33 cellular contexts compared by ENCODE assay signal in genomic region chr12:30953257-30953656, GRCh38. TPM values are rescaled to one million over a fixed set of nuclear protein-coding genes. Genes with fewer than 3 reads are reported as not detected.
A peak's percentile ranks its signal among the peaks of the same experiment; 100 is the strongest.
DNase-seq lines count a peak whose midpoint lies in the region; ATAC-seq and TF ChIP-seq lines count a peak whose summit lies in the region.
"Had no signal": no experiment of that assay in that cellular context is flagged by ENCODE, and none has a peak within 500 bp of the region (broad histone marks: within the 10 kb centered on the region; RNA-seq: fewer than 3 reads in every experiment).

No MANE protein-coding gene starts in this region.

- peak overlapping the region; percentile 83 for H3K27ac ChIP-seq in angular gyrus (ENCODE audit: low read depth, low read length)
- no peak overlapping the region for H3K27ac ChIP-seq in ovary
- H3K27ac ChIP-seq: 22Rv1, body of pancreas, heart left ventricle, lower lobe of right lung, pancreas, upper lobe of left lung, WERI-Rb-1 had no signal

- no peak for TF ChIP-seq EP300 in ovary (IDR thresholded peaks at IDR 0.05)

- no peaks in the 10 kb centered on the region for H3K27me3 ChIP-seq in ovary
- H3K27me3 ChIP-seq: body of pancreas, heart left ventricle, pancreas, SJCRH30, upper lobe of left lung had no signal

- peaks cover 20% of the 10 kb centered on the region for H3K4me1 Mint-ChIP-seq in neural crest cell
- H3K4me1 Mint-ChIP-seq: CD4-positive, CD25-positive, alpha-beta regulatory T cell; IgD-negative memory B cell; nephron had no signal

- H3K27ac Mint-ChIP-seq in neural crest cell (ENCODE audit: unreplicated experiment) = peak overlapping the region; percentile 68
- H3K27ac Mint-ChIP-seq: activated CD4-positive, alpha-beta T cell treated with anti-CD3 and anti-CD28 coated beads, Interleukin-2, amount 10 ng/mL, durations not matched to agents 24 days and 14 days; IgD-negative memory B cell; nephron had no signal

- no peaks in the 10 kb centered on the region for H3K4me1 ChIP-seq in ovary (ENCODE audit: insufficient read depth)
- H3K4me1 ChIP-seq: body of pancreas, lower lobe of right lung, pancreas, upper lobe of left lung had no signal

- H3K9me3 ChIP-seq in ovary = no peaks in the 10 kb centered on the region
- H3K9me3 ChIP-seq: body of pancreas, lower lobe of right lung, mucosa of descending colon, pancreas, SJCRH30, upper lobe of left lung had no signal

- DNase-seq in DMS153 (lab: John Stamatoyannopoulos, UW) (peak; percentile 12), DMS153 treated with DMSO at 0.1 percent for 48 hours (lab: John Stamatoyannopoulos, UW; ENCODE audit: unreplicated experiment) (no peak), GM12865 (ENCODE audit: low read depth) (peak; percentile 26), neural crest cell (ENCODE audit: low read depth, low spot score) (no peak), ovary (no peak)
- no peak for DNase-seq in stimulated activated CD4-positive, alpha-beta T cell treated with anti-CD3 and anti-CD28 coated beads, Interleukin-4, amount 100 ng/mL, for 24 hours
- DNase-seq: activated CD4-positive, alpha-beta T cell treated with anti-CD3 and anti-CD28 coated beads, Interleukin-2, amount 10 ng/mL, durations not matched to agents 24 days and 14 days; activated naive CD4-positive, alpha-beta T cell treated with Interleukin-2 at 50 U/mL for 16 hours; activated T-cell treated with anti-CD3 and anti-CD28 coated beads, Interleukin-2, amount 50 U/mL, for 48 hours; body of pancreas; CD4-positive, CD25-positive, alpha-beta regulatory T cell; effector CD4-positive, alpha-beta T cell; erythroblast; foreskin fibroblast; H7; heart left ventricle; lower lobe of right lung; mucosa of descending colon; NCI-H1092 treated with DMSO at 0.1 percent for 48 hours; NCI-H2081; pancreas; SJCRH30; small intestine; T1000; upper lobe of left lung; WERI-Rb-1 had no signal

- H3K36me3 ChIP-seq in ovary = no peaks in the 10 kb centered on the region
- H3K36me3 ChIP-seq: heart left ventricle, lower lobe of right lung, pancreas, SJCRH30, upper lobe of left lung had no signal

- peaks cover 14% of the 10 kb centered on the region for H3K36me3 Mint-ChIP-seq in neural crest cell (ENCODE audit: low read depth)
- H3K36me3 Mint-ChIP-seq: CD4-positive, CD25-positive, alpha-beta regulatory T cell had no signal

- ATAC-seq in HG03045 (IDR thresholded peaks at IDR 0.05; ENCODE audit: unreplicated experiment) = no peak
- ATAC-seq: body of pancreas, heart left ventricle, lower lobe of right lung, mucosa of descending colon, Panc1, pancreas had no signal

- TF ChIP-seq POLR2A in ovary (IDR thresholded peaks at IDR 0.05) = no peak

- H3K4me3 Mint-ChIP-seq in neural crest cell = no peak overlapping the region
- H3K4me3 Mint-ChIP-seq: activated CD4-positive, alpha-beta T cell treated with anti-CD3 and anti-CD28 coated beads, Interleukin-2, amount 10 ng/mL, durations not matched to agents 24 days and 14 days; CD4-positive, CD25-positive, alpha-beta regulatory T cell; IgD-negative memory B cell; nephron had no signal

- intact Hi-C loops in ovary (cut with DNase I) = no loop called here

- no peaks in the 10 kb centered on the region for H3K27me3 Mint-ChIP-seq in neural crest cell (ENCODE audit: low read depth)
- H3K27me3 Mint-ChIP-seq: activated CD4-positive, alpha-beta T cell treated with anti-CD3 and anti-CD28 coated beads, Interleukin-2, amount 10 ng/mL, durations not matched to agents 24 days and 14 days had no signal

- no peak overlapping the region for H3K4me3 ChIP-seq in GM12865 (ENCODE audit: low read depth, low read length)
- H3K4me3 ChIP-seq in ovary = no peak overlapping the region
- H3K4me3 ChIP-seq: body of pancreas, heart left ventricle, lower lobe of right lung, mucosa of descending colon, pancreas, SJCRH30, upper lobe of left lung had no signal

- TF ChIP-seq CTCF in GM12865 (IDR thresholded peaks at IDR 0.05; ENCODE audit: insufficient read depth, low read depth, low read length, missing control alignments) = no peak
- no peak for TF ChIP-seq CTCF in neural crest cell (conservative IDR thresholded peaks at IDR 0.05)
- TF ChIP-seq CTCF in ovary (IDR thresholded peaks at IDR 0.05) = no peak

- WGBS in ovary, 3 donors = 91 to 94% (median 92%) methylated on average over 2 of the region's 2 CpGs

- H3K9me3 Mint-ChIP-seq in neural crest cell = peaks cover 5% of the 10 kb centered on the region
- H3K9me3 Mint-ChIP-seq: activated CD4-positive, alpha-beta T cell treated with anti-CD3 and anti-CD28 coated beads, Interleukin-2, amount 10 ng/mL, durations not matched to agents 24 days and 14 days; CD4-positive, CD25-positive, alpha-beta regulatory T cell; nephron had no signal

RNA-seq across cellular contexts. Expression of gene TSPAN11, which starts 26.7 kb away (rescaled TPM):
- total RNA-seq in neural crest cell (18.3 and 21.4 TPM in 2 replicates), ovary (1 to 10 TPM in 4 of 7 donors, under 1 TPM in 3; 0.33 to 2.8 (median 1.5) TPM)
- 1 to 10 TPM in 1 of 2 donors, under 1 TPM in 1; 0.84 to 2.2 TPM for polyA plus RNA-seq in ovary
- total RNA-seq: activated CD4-positive, alpha-beta T cell treated with anti-CD3 and anti-CD28 coated beads, Interleukin-2, amount 10 ng/mL, durations not matched to agents 24 days and 14 days; CD4-positive, CD25-positive, alpha-beta regulatory T cell; NCI-H460 had no signal
- polyA plus RNA-seq: CD4-positive, CD25-positive, alpha-beta regulatory T cell; IgD-negative memory B cell had no signal

Comparison
In these comparisons a context has a peak if more than half of its experiments do, and no peak if none do; other contexts are left out.
1. DNase-seq: peak in DMS153 (single experiment) and GM12865 (single experiment); none in DMS153 treated with DMSO at 0.1 percent for 48 hours (single experiment), neural crest cell (single experiment), stimulated activated CD4-positive, alpha-beta T cell treated with anti-CD3 and anti-CD28 coated beads, Interleukin-4, amount 100 ng/mL, for 24 hours (single experiment) and ovary (0 of 5).